1 cellular context compared by ENCODE assay signal in genomic region chr3:45546636-45547201, GRCh38.
TF ChIP-seq lines count a peak whose summit lies in the region.

No MANE protein-coding gene starts in this region.

TF ChIP-seq in A549, 52 proteins besides CTCF, POLR2A, EP300 and RAD21 (continued from another document):
- no peak for TF ChIP-seq RARB (CRISPR knock-in tag; IDR thresholded peaks at IDR 0.05)
- TF ChIP-seq NPAS2 (CRISPR knock-in tag; IDR thresholded peaks at IDR 0.05; ENCODE audit: borderline replicate concordance) = no peak
- no peak for TF ChIP-seq POLR2AphosphoS2 (conservative IDR thresholded peaks at IDR 0.05; ENCODE audit: low read length)
- TF ChIP-seq ZSCAN20 (CRISPR knock-in tag; IDR thresholded peaks at IDR 0.05) = no peak
- no peak for TF ChIP-seq HEYL (CRISPR knock-in tag; IDR thresholded peaks at IDR 0.05)
